ENCODE assay signal across 8 cellular contexts in genomic region chr16:57349212-57350031, GRCh38. TPM values are rescaled to one million over a fixed set of nuclear protein-coding genes. Genes with fewer than 3 reads are reported as not detected.
DNase-seq lines count a peak whose midpoint lies in the region; ATAC-seq, FAIRE-seq and TF ChIP-seq lines count a peak whose summit lies in the region.

No MANE protein-coding gene starts in this region.

- no peaks in the 10 kb centered on the region for H3K27me3 ChIP-seq in left lung

- no peak overlapping the region for H3K4me3 ChIP-seq in left lung

- no peak overlapping the region for H3K4me3 Mint-ChIP-seq in endothelial cell (ENCODE audit: unreplicated experiment)

- no peaks in the 10 kb centered on the region for H3K36me3 ChIP-seq in left lung

- ATAC-seq in GM18511 (IDR thresholded peaks at IDR 0.05; ENCODE audit: unreplicated experiment): peak; percentile 97
- peak; percentile 79 for ATAC-seq in GM21381 (IDR thresholded peaks at IDR 0.05; ENCODE audit: unreplicated experiment)
- ATAC-seq in HG03439 (IDR thresholded peaks at IDR 0.05; ENCODE audit: unreplicated experiment): peak; percentile 84
- ATAC-seq in left lung: peak; percentile 73

- no peaks in the 10 kb centered on the region for H3K9me3 Mint-ChIP-seq in endothelial cell (ENCODE audit: unreplicated experiment)

- no peaks in the 10 kb centered on the region for H3K4me1 ChIP-seq in left lung

- H3K27ac ChIP-seq in left lung: no peak overlapping the region

- H3K9me3 ChIP-seq in left lung: no peaks in the 10 kb centered on the region

- intact Hi-C loops in left lung (cut with DNase I): no loop called here

- no peaks in the 10 kb centered on the region for H3K4me1 Mint-ChIP-seq in endothelial cell (ENCODE audit: unreplicated experiment)

- H3K36me3 Mint-ChIP-seq in endothelial cell (ENCODE audit: low read depth, unreplicated experiment): no peaks in the 10 kb centered on the region

- FAIRE-seq in D721Med (lab: Jason Lieb, UNC): no peak

- H3K27me3 Mint-ChIP-seq in endothelial cell (ENCODE audit: unreplicated experiment): no peaks in the 10 kb centered on the region

- no peak overlapping the region for H3K27ac Mint-ChIP-seq in endothelial cell (ENCODE audit: unreplicated experiment)

- DNase-seq in left lung (no peak), D721Med (ENCODE audit: insufficient read length, low spot score) (no peak), HPDE6-E6E7 (ENCODE audit: extremely low spot score) (no peak), endothelial cell (ENCODE audit: low spot score) (no peak), HuH-7.5 (ENCODE audit: low spot score) (no peak)

- no peak for TF ChIP-seq CTCF in left lung (IDR thresholded peaks at IDR 0.05)
- no peak for TF ChIP-seq CTCF in D721Med (IDR thresholded peaks at IDR 0.05; ENCODE audit: insufficient read depth, missing control alignments)
- no peak for TF ChIP-seq CTCF in endothelial cell (IDR thresholded peaks at IDR 0.05; ENCODE audit: unreplicated experiment)

RNA-seq across cellular contexts. Expression of gene CCL22, which starts 9.2 kb away (rescaled TPM):
- total RNA-seq in left lung (1 to 10 TPM; 1.6 to 2.4 TPM), endothelial cell (ENCODE audit: unreplicated experiment) (not detected)

RNA-seq across cellular contexts. Expression of gene CX3CL1, which starts 22.9 kb away (rescaled TPM):
- total RNA-seq in left lung (10 to 100 TPM; 20.3 to 27.8 TPM), endothelial cell (ENCODE audit: unreplicated experiment) (9.2 TPM)

RNA-seq across cellular contexts. Expression of gene CCL17, which starts 55.1 kb away (rescaled TPM):
- total RNA-seq in left lung (1 to 10 TPM; 1.1 to 6.4 TPM), endothelial cell (ENCODE audit: unreplicated experiment) (not detected)
